Comparison of ENCODE assay signal across 1 cellular context in the genomic region with DNA sequence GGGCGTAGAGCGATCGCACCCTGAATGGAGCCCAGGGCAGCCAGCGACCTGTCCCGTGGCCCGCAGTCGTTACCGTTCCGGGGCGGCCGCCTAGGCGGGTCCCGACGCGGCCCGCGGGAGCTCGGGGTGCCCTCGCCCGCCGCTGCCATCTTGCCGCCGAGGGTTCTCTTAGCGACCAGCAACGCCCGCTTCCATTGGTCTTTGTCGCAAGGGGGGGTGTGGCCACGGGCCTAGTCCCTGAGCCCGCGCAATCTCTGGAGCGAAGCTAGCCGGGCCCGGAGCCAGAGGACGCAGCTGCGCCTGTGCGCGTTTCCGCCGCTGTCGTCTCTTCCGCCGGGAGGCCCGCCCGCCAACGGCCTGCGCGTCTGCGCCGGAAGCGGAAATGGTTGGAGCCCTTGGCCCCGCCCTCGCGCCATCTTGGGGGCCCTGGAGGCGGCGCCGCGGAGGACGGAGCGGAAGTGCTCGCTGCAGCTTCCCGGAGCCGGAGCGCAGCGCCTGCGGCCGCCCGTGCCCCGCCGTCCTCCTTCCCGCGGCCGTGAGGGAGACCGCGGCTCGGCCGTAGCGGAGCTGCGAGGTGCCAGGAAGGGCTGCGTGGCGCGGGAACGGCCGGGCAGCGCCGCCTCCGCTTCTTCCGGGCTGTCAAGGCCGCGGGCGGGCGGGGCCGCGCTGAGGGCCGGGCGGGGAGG.
TF ChIP-seq lines count a peak whose summit lies in the region.

Gene MORN1, minus strand, starts transcription at position 170 of the 686 bp plus-strand sequence. Its CDS starts 21 bp downstream, at position 149.
Gene RER1, plus strand, starts transcription at position 457 of the 686 bp plus-strand sequence. CDS start 3,950 bp downstream, outside the sequence.

TF ChIP-seq in IMR-90, 13 proteins besides CTCF, POLR2A, EP300 and RAD21 (continued from another document):
- TF ChIP-seq, protein P1, sequence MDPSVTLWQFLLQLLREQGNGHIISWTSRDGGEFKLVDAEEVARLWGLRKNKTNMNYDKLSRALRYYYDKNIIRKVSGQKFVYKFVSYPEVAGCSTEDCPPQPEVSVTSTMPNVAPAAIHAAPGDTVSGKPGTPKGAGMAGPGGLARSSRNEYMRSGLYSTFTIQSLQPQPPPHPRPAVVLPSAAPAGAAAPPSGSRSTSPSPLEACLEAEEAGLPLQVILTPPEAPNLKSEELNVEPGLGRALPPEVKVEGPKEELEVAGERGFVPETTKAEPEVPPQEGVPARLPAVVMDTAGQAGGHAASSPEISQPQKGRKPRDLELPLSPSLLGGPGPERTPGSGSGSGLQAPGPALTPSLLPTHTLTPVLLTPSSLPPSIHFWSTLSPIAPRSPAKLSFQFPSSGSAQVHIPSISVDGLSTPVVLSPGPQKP (IDR thresholded peaks at IDR 0.05; ENCODE audit: borderline replicate concordance, low read depth, low read length): 0 out of 2 replicates have a peak, but pooled peaks have one; percentile 58
- no peak for TF ChIP-seq BHLHE40 (IDR thresholded peaks at IDR 0.05; ENCODE audit: low read depth, low read length)
- TF ChIP-seq, protein P2, sequence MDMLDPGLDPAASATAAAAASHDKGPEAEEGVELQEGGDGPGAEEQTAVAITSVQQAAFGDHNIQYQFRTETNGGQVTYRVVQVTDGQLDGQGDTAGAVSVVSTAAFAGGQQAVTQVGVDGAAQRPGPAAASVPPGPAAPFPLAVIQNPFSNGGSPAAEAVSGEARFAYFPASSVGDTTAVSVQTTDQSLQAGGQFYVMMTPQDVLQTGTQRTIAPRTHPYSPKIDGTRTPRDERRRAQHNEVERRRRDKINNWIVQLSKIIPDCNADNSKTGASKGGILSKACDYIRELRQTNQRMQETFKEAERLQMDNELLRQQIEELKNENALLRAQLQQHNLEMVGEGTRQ (IDR thresholded peaks at IDR 0.05; ENCODE audit: low read depth, low read length): peak; percentile 52
- no peak for TF ChIP-seq SMC3 (IDR thresholded peaks at IDR 0.05; ENCODE audit: low read depth, low read length)
